20 cellular contexts compared by ENCODE assay signal in genomic region chr9:3447143-3447542, GRCh38.
"Had no signal": no experiment of that assay in that cellular context is flagged by ENCODE, and none has a peak within 500 bp of the region (broad histone marks: within the 10 kb centered on the region; RNA-seq: fewer than 3 reads in every experiment).

No MANE protein-coding gene starts in this region.

- H3K4me3 ChIP-seq: esophagus muscularis mucosa, gastrocnemius medialis, prostate gland had no signal

- H3K9me3 ChIP-seq: esophagus muscularis mucosa, gastrocnemius medialis, prostate gland had no signal

- H3K27me3 ChIP-seq: brain microvascular endothelial cell, esophagus muscularis mucosa, gastrocnemius medialis had no signal

- H3K27ac ChIP-seq: brain microvascular endothelial cell, esophagus muscularis mucosa, gastrocnemius medialis, prostate gland had no signal

- DNase-seq: activated CD4-positive, alpha-beta memory T cell treated with anti-CD3 and anti-CD28 coated beads, Interleukin-2, amount 10 ng/mL, durations not matched to agents 7 days and 5 days; activated CD4-positive, alpha-beta T cell treated with anti-CD3 and anti-CD28 coated beads, Interleukin-2, amount 10 ng/mL, durations not matched to agents 24 days and 14 days; activated effector memory CD4-positive, alpha-beta T cell treated with Interleukin-2 at 50 U/mL for 16 hours; activated naive CD4-positive, alpha-beta T cell treated with anti-CD3 and anti-CD28 coated beads, Interleukin-2, amount 50 U/mL, for 16 hours; activated naive CD8-positive, alpha-beta T cell treated with anti-CD3 and anti-CD28 coated beads, Interleukin-2, amount 50 U/mL, for 24 hours; activated T-cell treated with anti-CD3 and anti-CD28 coated beads, Interleukin-2, amount 50 U/mL, for 72 hours; aorta; brain microvascular endothelial cell; caudate nucleus; effector memory CD4-positive, alpha-beta T cell; gastrocnemius medialis; head of caudate nucleus; left ventricle myocardium superior; mammary epithelial cell; midbrain; natural killer cell; stimulated activated CD4-positive, alpha-beta T cell treated with anti-CD3 and anti-CD28 coated beads, Interleukin-4, amount 100 ng/mL, for 4 hours; stimulated activated naive CD8-positive, alpha-beta T cell treated with anti-CD3 and anti-CD28 coated beads, Interleukin-15, Interleukin-2, amounts not matched to agents 100 U/mL and 50 U/mL, for 24 hours had no signal

- H3K4me1 ChIP-seq: gastrocnemius medialis, prostate gland had no signal

- H3K36me3 ChIP-seq: brain microvascular endothelial cell, esophagus muscularis mucosa, gastrocnemius medialis, prostate gland had no signal
